9 cellular contexts compared by ENCODE assay signal in genomic region chr13:36858285-36858684, GRCh38. TPM values are rescaled to one million over a fixed set of nuclear protein-coding genes. Genes with fewer than 3 reads are reported as not detected.
A peak's percentile ranks its signal among the peaks of the same experiment; 100 is the strongest.
DNase-seq lines count a peak whose midpoint lies in the region; ATAC-seq and TF ChIP-seq lines count a peak whose summit lies in the region.
"Had no signal": no experiment of that assay in that cellular context is flagged by ENCODE, and none has a peak within 500 bp of the region (broad histone marks: within the 10 kb centered on the region; RNA-seq: fewer than 3 reads in every experiment).

No MANE protein-coding gene starts in this region.

- H3K4me1 ChIP-seq in esophagus muscularis mucosa, result peaks cover 0 to 12% (median 8%) of the 10 kb centered on the region in 4 donors
- H3K4me1 ChIP-seq in neutrophil (ENCODE audit: control insufficient read depth in 1 of 2, insufficient read depth in 1 of 2, low read depth in 1 of 2, low read length in 1 of 2), result peaks cover 0 to 5% of the 10 kb centered on the region in 2 experiments

- TF ChIP-seq RAD21 in Ishikawa (IDR thresholded peaks at IDR 0.05; ENCODE audit: low read depth), result peak; percentile 71

- H3K27me3 ChIP-seq in esophagus muscularis mucosa (no peaks in the 10 kb centered on the region), neutrophil (no peaks in the 10 kb centered on the region)

- intact Hi-C loops in esophagus muscularis mucosa (cut with DNase I), result loop anchor here (2.0 kb wide), 1 partner anchor 123 kb away; no protein-coding TSS in a partner anchor

- in situ Hi-C loops in Caki2 (cut with HindIII; ENCODE audit: low pct_unique_long_range_greater_than_20kb, low sequenced_read_pairs), result no loop called here

- no peak overlapping the region for H3K4me3 ChIP-seq in esophagus muscularis mucosa
- H3K4me3 ChIP-seq in neutrophil (ENCODE audit: low read depth in 1 of 2, low read length in 1 of 2), result no peak overlapping the region

- H3K36me3 ChIP-seq in esophagus muscularis mucosa, result peaks cover 0 to 40% (median 10%) of the 10 kb centered on the region in 4 donors
- no peaks in the 10 kb centered on the region for H3K36me3 ChIP-seq in neutrophil

- 28% methylated on average over 1 of the region's 3 CpGs for WGBS in esophagus muscularis mucosa

- DNase-seq in Caki2 (ENCODE audit: low read depth) (peak; percentile 39), RKO (ENCODE audit: low spot score) (peak; percentile 75), esophagus muscularis mucosa (ENCODE audit: extremely low spot score) (no peak), HuH-7 (ENCODE audit: low spot score) (no peak)
- no peak for DNase-seq in activated CD4-positive, alpha-beta T cell treated with anti-CD3 and anti-CD28 coated beads, Interleukin-2, amount 50 U/mL, for 48 hours
- DNase-seq: naive B cell had no signal

- H3K27ac ChIP-seq in esophagus muscularis mucosa (replicated peaks in 1 of 4) (no peak overlapping the region), neutrophil (no peak overlapping the region)

- ATAC-seq in GM19023 (IDR thresholded peaks at IDR 0.05; ENCODE audit: unreplicated experiment), result peak; percentile 68

- TF ChIP-seq CTCF in esophagus muscularis mucosa (IDR thresholded peaks at IDR 0.05) (peak; percentile 48 to 57 (median 51)), neutrophil (IDR thresholded peaks at IDR 0.05) (peak; percentile 11)

- H3K9me3 ChIP-seq in esophagus muscularis mucosa, result no peaks in the 10 kb centered on the region
- H3K9me3 ChIP-seq in neutrophil, result no peaks in the 10 kb centered on the region

- no peak for TF ChIP-seq POLR2A in esophagus muscularis mucosa (IDR thresholded peaks at IDR 0.05; ENCODE audit: low read depth)

- TF ChIP-seq EP300 in Ishikawa (IDR thresholded peaks at IDR 0.05; ENCODE audit: borderline replicate concordance), result no peak
- TF ChIP-seq EP300 in esophagus muscularis mucosa (IDR thresholded peaks at IDR 0.05), result no peak

TF ChIP-seq in Ishikawa, 13 proteins besides CTCF, POLR2A, EP300 and RAD21:
- no peak for TF ChIP-seq USF1 (IDR thresholded peaks at IDR 0.05)
- no peak for TF ChIP-seq REST (IDR thresholded peaks at IDR 0.05; ENCODE audit: low read depth)
- TF ChIP-seq TEAD4 (IDR thresholded peaks at IDR 0.05), result no peak
- no peak for TF ChIP-seq FOXM1 (IDR thresholded peaks at IDR 0.05; ENCODE audit: borderline replicate concordance, low read depth)
- no peak for TF ChIP-seq TCF12 (IDR thresholded peaks at IDR 0.05; ENCODE audit: low read depth)
- no peak for TF ChIP-seq CEBPB (IDR thresholded peaks at IDR 0.05)
- no peak for TF ChIP-seq EGR1 (IDR thresholded peaks at IDR 0.05)
- no peak for TF ChIP-seq ZBTB7A (IDR thresholded peaks at IDR 0.05; ENCODE audit: low read depth)
- no peak for TF ChIP-seq TAF1 (IDR thresholded peaks at IDR 0.05; ENCODE audit: low read depth)
- TF ChIP-seq CREB1 (IDR thresholded peaks at IDR 0.05; ENCODE audit: low read depth), result no peak
- no peak for TF ChIP-seq NFIC (IDR thresholded peaks at IDR 0.05)
- TF ChIP-seq MAX (IDR thresholded peaks at IDR 0.05), result no peak
TF ChIP-seq in Ishikawa: peak in this region for 0.

RNA-seq across cellular contexts. Expression of gene RFXAP, which starts 39.3 kb away (rescaled TPM):
- total RNA-seq in Caki2 (2014; rRNA removed; shearing (Covaris generic); ENCODE audit: low replicate concordance), result 4.2 and 4.5 TPM in 2 replicates
- total RNA-seq in esophagus muscularis mucosa, result 1 to 10 TPM; 3.3 to 4.6 (median 4.2) TPM

Comparison
In these comparisons a context has a peak if more than half of its experiments do, and no peak if none do; other contexts are left out.
1. DNase-seq: peak in Caki2 (single experiment) and RKO (single experiment); none in esophagus muscularis mucosa (single experiment), HuH-7 (single experiment) and activated CD4-positive, alpha-beta T cell treated with anti-CD3 and anti-CD28 coated beads, Interleukin-2, amount 50 U/mL, for 48 hours (0 of 2).